Comparison of ENCODE assay signal across 11 cellular contexts in genomic region chr5:141149812-141150211, GRCh38. TPM values are rescaled to one million over a fixed set of nuclear protein-coding genes. Genes with fewer than 3 reads are reported as not detected.
DNase-seq lines count a peak whose midpoint lies in the region; ATAC-seq and TF ChIP-seq lines count a peak whose summit lies in the region.
"Had no signal": no experiment of that assay in that cellular context is flagged by ENCODE, and none has a peak within 500 bp of the region (broad histone marks: within the 10 kb centered on the region; RNA-seq: fewer than 3 reads in every experiment).

Gene PCDHB6, plus strand, starts transcription at chr5:141150057. Its CDS starts 201 bp downstream, at chr5:141150258.

- DNase-seq in COLO829 (ENCODE audit: low spot score): peak; percentile 51
- DNase-seq in KBM-7: peak; percentile 22
- no peak for DNase-seq in ascending aorta (ENCODE audit: low spot score in 2 of 2)
- no peak for DNase-seq in GM13976 (ENCODE audit: low spot score)
- DNase-seq in occipital lobe (lab: John Stamatoyannopoulos, UW): no peak
- DNase-seq in WERI-Rb-1: no peak
- DNase-seq: activated naive CD4-positive, alpha-beta T cell treated with anti-CD3 and anti-CD28 coated beads, Interleukin-2, amount 10 ng/mL, durations not matched to agents 7 days and 5 days; pancreas had no signal

- no peak for ATAC-seq in GM21619 (IDR thresholded peaks at IDR 0.05; ENCODE audit: unreplicated experiment)
- ATAC-seq: HCT116 had no signal

- H3K27me3 ChIP-seq in ascending aorta: no peaks in the 10 kb centered on the region
- H3K27me3 ChIP-seq in muscle layer of duodenum (ENCODE audit: low read depth, low read length): no peaks in the 10 kb centered on the region
- H3K27me3 ChIP-seq in WERI-Rb-1 (ENCODE audit: insufficient read depth, low read depth, severe bottlenecking): no peaks in the 10 kb centered on the region
- H3K27me3 ChIP-seq: pancreas had no signal

- no peaks in the 10 kb centered on the region for H3K36me3 ChIP-seq in ascending aorta
- no peaks in the 10 kb centered on the region for H3K36me3 ChIP-seq in muscle layer of duodenum (ENCODE audit: control insufficient read depth in 1 of 2, insufficient read depth in 2 of 2, low read length in 2 of 2)
- H3K36me3 ChIP-seq in WERI-Rb-1: no peaks in the 10 kb centered on the region
- H3K36me3 ChIP-seq: pancreas had no signal

- intact Hi-C loops in ascending aorta (cut with DNase I): no loop called here

- H3K9me3 ChIP-seq in ascending aorta (peaks cover 41 to 82% of the 10 kb centered on the region in 2 donors), muscle layer of duodenum (ENCODE audit: control insufficient read depth in 1 of 2, low read length in 2 of 2) (peaks cover 16 to 61% of the 10 kb centered on the region in 2 donors), WERI-Rb-1 (ENCODE audit: severe bottlenecking) (no peaks in the 10 kb centered on the region)

- TF ChIP-seq CTCF in ascending aorta (IDR thresholded peaks at IDR 0.05) (no peak), GM13976 (IDR thresholded peaks at IDR 0.05; ENCODE audit: borderline replicate concordance, control extremely low read depth, extremely low read depth, insufficient read depth, missing control alignments) (no peak), WERI-Rb-1 (IDR thresholded peaks at IDR 0.05; ENCODE audit: low read depth, low read length) (no peak)

- H3K27ac ChIP-seq in ascending aorta (no peak within 1 kb of the TSS), muscle layer of duodenum (ENCODE audit: low read length) (no peak within 1 kb of the TSS), WERI-Rb-1 (no peak within 1 kb of the TSS)
- H3K27ac ChIP-seq: pancreas had no signal

- in situ Hi-C loops in KBM-7 (cut with MboI; ENCODE audit: low pct_unique_long_range_greater_than_20kb, low sequenced_read_pairs) (no loop called here), GM13976 (cut with MboI; ENCODE audit: low sequenced_read_pairs, unreplicated experiment) (no loop called here)

- H3K4me3 ChIP-seq in ascending aorta: peak within 1 kb of the TSS; percentile 18 to 28
- H3K4me3 ChIP-seq in muscle layer of duodenum (ENCODE audit: low read depth in 1 of 2, low read length in 2 of 2): peak within 1 kb of the TSS; percentile 41 to 50
- H3K4me3 ChIP-seq in WERI-Rb-1 (ENCODE audit: low read depth, low read length): no peak within 1 kb of the TSS

- no peaks in the 10 kb centered on the region for H3K4me1 ChIP-seq in ascending aorta
- H3K4me1 ChIP-seq in muscle layer of duodenum (ENCODE audit: control insufficient read depth in 1 of 2, insufficient read depth in 2 of 2, low read length in 2 of 2): no peaks in the 10 kb centered on the region
- H3K4me1 ChIP-seq: pancreas had no signal

RNA-seq across cellular contexts. Expression of gene PCDHB6, which starts in this region (rescaled TPM):
- total RNA-seq in ascending aorta: 1.5 TPM
- 3.1 TPM for total RNA-seq in occipital lobe

Comparison
In these comparisons a context has a peak if more than half of its experiments do, and no peak if none do; other contexts are left out.
1. DNase-seq: peak in COLO829 (single experiment) and KBM-7 (single experiment); none in ascending aorta (0 of 2), GM13976 (single experiment), occipital lobe (single experiment) and WERI-Rb-1 (single experiment).